Comparison of ENCODE assay signal across 11 cellular contexts in the genomic region with DNA sequence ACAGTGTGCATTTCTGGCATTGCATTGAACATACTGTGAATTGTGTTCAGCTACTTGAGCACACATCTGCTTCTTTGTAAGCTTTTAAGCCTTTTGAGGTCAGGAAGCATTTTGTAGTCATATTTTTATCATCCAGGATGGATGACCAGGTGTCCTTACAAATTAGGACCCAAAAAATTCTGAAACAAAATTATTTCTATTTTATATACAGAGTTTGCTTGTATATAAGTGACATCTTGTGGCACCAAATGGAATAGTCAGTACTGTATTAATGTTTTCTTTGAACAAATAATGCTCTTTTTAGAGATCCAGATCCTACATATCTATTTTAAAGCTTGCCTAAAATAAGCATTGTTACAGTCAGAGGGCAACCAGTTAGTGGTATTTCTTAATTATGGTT. TPM values are rescaled to one million over a fixed set of nuclear protein-coding genes. Genes with fewer than 3 reads are reported as not detected.
A peak's percentile ranks its signal among the peaks of the same experiment; 100 is the strongest.
DNase-seq lines count a peak whose midpoint lies in the region; ATAC-seq and TF ChIP-seq lines count a peak whose summit lies in the region.
"Had no signal": no experiment of that assay in that cellular context is flagged by ENCODE, and none has a peak within 500 bp of the region (broad histone marks: within the 10 kb centered on the region; RNA-seq: fewer than 3 reads in every experiment).

No MANE protein-coding gene starts in this region.

- ATAC-seq in GM21360 (IDR thresholded peaks at IDR 0.05; ENCODE audit: unreplicated experiment) (peak; percentile 42), SK-N-SH treated with all-trans-retinoic acid at 6 μM for 48 hours (peak; percentile 74), foreskin keratinocyte (no peak), HG03378 (IDR thresholded peaks at IDR 0.05; ENCODE audit: unreplicated experiment) (no peak)

- H3K27me3 ChIP-seq in foreskin keratinocyte = no peaks in the 10 kb centered on the region

- no peaks in the 10 kb centered on the region for H3K4me1 ChIP-seq in foreskin keratinocyte

- DNase-seq in AG09309 (ENCODE audit: low read depth) = no peak
- no peak for DNase-seq in foreskin keratinocyte
- no peak for DNase-seq in activated CD4-positive, alpha-beta T cell treated with anti-CD3 and anti-CD28 coated beads for 1 hour
- DNase-seq in stimulated activated CD4-positive, alpha-beta T cell treated with anti-CD3 and anti-CD28 coated beads, Interleukin-2, amount 100 ng/mL, for 48 hours = no peak
- no peak for DNase-seq in activated CD4-positive, alpha-beta T cell treated with anti-CD3 and anti-CD28 coated beads for 48 hours
- DNase-seq: NCI-H1048 had no signal

- TF ChIP-seq CTCF in AG09309 (IDR thresholded peaks at IDR 0.05; ENCODE audit: control insufficient read depth, insufficient read depth, low read depth, low read length, missing control alignments) = peak; percentile 13
- TF ChIP-seq CTCF in foreskin keratinocyte (conservative IDR thresholded peaks at IDR 0.05) = peak; percentile 51

- no peak overlapping the region for H3K4me3 ChIP-seq in AG09309 (ENCODE audit: control insufficient read depth, low read depth, low read length)

- H3K27ac ChIP-seq in foreskin keratinocyte = no peak overlapping the region

TF ChIP-seq in SK-N-SH treated with all-trans-retinoic acid at 6 μM for 48 hours, 23 proteins besides CTCF, POLR2A, EP300 and RAD21:
- no peak for TF ChIP-seq TOX (CRISPR knock-in tag; IDR thresholded peaks at IDR 0.05; ENCODE audit: borderline replicate concordance)
- TF ChIP-seq CSDC2 (CRISPR knock-in tag; IDR thresholded peaks at IDR 0.05) = no peak
- TF ChIP-seq RARB (CRISPR knock-in tag; IDR thresholded peaks at IDR 0.05) = no peak
- no peak for TF ChIP-seq PPARA (CRISPR knock-in tag; IDR thresholded peaks at IDR 0.05; ENCODE audit: borderline replicate concordance)
- TF ChIP-seq, protein P1, sequence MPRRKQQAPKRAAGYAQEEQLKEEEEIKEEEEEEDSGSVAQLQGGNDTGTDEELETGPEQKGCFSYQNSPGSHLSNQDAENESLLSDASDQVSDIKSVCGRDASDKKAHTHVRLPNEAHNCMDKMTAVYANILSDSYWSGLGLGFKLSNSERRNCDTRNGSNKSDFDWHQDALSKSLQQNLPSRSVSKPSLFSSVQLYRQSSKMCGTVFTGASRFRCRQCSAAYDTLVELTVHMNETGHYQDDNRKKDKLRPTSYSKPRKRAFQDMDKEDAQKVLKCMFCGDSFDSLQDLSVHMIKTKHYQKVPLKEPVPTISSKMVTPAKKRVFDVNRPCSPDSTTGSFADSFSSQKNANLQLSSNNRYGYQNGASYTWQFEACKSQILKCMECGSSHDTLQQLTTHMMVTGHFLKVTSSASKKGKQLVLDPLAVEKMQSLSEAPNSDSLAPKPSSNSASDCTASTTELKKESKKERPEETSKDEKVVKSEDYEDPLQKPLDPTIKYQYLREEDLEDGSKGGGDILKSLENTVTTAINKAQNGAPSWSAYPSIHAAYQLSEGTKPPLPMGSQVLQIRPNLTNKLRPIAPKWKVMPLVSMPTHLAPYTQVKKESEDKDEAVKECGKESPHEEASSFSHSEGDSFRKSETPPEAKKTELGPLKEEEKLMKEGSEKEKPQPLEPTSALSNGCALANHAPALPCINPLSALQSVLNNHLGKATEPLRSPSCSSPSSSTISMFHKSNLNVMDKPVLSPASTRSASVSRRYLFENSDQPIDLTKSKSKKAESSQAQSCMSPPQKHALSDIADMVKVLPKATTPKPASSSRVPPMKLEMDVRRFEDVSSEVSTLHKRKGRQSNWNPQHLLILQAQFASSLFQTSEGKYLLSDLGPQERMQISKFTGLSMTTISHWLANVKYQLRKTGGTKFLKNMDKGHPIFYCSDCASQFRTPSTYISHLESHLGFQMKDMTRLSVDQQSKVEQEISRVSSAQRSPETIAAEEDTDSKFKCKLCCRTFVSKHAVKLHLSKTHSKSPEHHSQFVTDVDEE (CRISPR knock-in tag; IDR thresholded peaks at IDR 0.05) = no peak
- no peak for TF ChIP-seq ZC3H10 (CRISPR knock-in tag; IDR thresholded peaks at IDR 0.05)
- TF ChIP-seq SNAI2 (CRISPR knock-in tag; IDR thresholded peaks at IDR 0.05) = no peak
- TF ChIP-seq ZFP3 (CRISPR knock-in tag; IDR thresholded peaks at IDR 0.05) = no peak
- TF ChIP-seq ZFP30 (CRISPR knock-in tag; IDR thresholded peaks at IDR 0.05) = no peak
- TF ChIP-seq, protein P2, sequence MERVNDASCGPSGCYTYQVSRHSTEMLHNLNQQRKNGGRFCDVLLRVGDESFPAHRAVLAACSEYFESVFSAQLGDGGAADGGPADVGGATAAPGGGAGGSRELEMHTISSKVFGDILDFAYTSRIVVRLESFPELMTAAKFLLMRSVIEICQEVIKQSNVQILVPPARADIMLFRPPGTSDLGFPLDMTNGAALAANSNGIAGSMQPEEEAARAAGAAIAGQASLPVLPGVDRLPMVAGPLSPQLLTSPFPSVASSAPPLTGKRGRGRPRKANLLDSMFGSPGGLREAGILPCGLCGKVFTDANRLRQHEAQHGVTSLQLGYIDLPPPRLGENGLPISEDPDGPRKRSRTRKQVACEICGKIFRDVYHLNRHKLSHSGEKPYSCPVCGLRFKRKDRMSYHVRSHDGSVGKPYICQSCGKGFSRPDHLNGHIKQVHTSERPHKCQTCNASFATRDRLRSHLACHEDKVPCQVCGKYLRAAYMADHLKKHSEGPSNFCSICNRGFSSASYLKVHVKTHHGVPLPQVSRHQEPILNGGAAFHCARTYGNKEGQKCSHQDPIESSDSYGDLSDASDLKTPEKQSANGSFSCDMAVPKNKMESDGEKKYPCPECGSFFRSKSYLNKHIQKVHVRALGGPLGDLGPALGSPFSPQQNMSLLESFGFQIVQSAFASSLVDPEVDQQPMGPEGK (CRISPR knock-in tag; IDR thresholded peaks at IDR 0.05; ENCODE audit: borderline replicate concordance) = no peak
- TF ChIP-seq ISL1 (CRISPR knock-in tag; IDR thresholded peaks at IDR 0.05) = no peak
- no peak for TF ChIP-seq ZNF70 (CRISPR knock-in tag; IDR thresholded peaks at IDR 0.05)
- no peak for TF ChIP-seq BACH2 (CRISPR knock-in tag; IDR thresholded peaks at IDR 0.05; ENCODE audit: borderline replicate concordance)
- TF ChIP-seq, protein P3, sequence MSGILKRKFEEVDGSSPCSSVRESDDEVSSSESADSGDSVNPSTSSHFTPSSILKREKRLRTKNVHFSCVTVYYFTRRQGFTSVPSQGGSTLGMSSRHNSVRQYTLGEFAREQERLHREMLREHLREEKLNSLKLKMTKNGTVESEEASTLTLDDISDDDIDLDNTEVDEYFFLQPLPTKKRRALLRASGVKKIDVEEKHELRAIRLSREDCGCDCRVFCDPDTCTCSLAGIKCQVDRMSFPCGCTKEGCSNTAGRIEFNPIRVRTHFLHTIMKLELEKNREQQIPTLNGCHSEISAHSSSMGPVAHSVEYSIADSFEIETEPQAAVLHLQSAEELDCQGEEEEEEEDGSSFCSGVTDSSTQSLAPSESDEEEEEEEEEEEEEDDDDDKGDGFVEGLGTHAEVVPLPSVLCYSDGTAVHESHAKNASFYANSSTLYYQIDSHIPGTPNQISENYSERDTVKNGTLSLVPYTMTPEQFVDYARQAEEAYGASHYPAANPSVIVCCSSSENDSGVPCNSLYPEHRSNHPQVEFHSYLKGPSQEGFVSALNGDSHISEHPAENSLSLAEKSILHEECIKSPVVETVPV (CRISPR knock-in tag; IDR thresholded peaks at IDR 0.05) = no peak
- no peak for TF ChIP-seq GLIS3 (CRISPR knock-in tag; IDR thresholded peaks at IDR 0.05)
- no peak for TF ChIP-seq ARNTL (CRISPR knock-in tag; IDR thresholded peaks at IDR 0.05; ENCODE audit: borderline replicate concordance, low read depth)
- TF ChIP-seq, protein P4, sequence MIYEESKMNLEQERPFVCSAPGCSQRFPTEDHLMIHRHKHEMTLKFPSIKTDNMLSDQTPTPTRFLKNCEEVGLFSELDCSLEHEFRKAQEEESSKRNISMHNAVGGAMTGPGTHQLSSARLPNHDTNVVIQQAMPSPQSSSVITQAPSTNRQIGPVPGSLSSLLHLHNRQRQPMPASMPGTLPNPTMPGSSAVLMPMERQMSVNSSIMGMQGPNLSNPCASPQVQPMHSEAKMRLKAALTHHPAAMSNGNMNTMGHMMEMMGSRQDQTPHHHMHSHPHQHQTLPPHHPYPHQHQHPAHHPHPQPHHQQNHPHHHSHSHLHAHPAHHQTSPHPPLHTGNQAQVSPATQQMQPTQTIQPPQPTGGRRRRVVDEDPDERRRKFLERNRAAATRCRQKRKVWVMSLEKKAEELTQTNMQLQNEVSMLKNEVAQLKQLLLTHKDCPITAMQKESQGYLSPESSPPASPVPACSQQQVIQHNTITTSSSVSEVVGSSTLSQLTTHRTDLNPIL (CRISPR knock-in tag; IDR thresholded peaks at IDR 0.05; ENCODE audit: low read depth) = no peak
- no peak for TF ChIP-seq TCF4 (CRISPR knock-in tag; IDR thresholded peaks at IDR 0.05; ENCODE audit: borderline replicate concordance)

RNA-seq across cellular contexts. Expression of a gene that starts 9.5 kb away (rescaled TPM):
- 50.0 and 56.4 TPM in 2 replicates for total RNA-seq in foreskin keratinocyte
- 27.0 and 29.2 TPM in 2 replicates for polyA plus RNA-seq in foreskin keratinocyte

RNA-seq across cellular contexts. Expression of a gene that starts 36.5 kb away (rescaled TPM):
- not detected in 2 replicates for total RNA-seq in foreskin keratinocyte
- polyA plus RNA-seq in foreskin keratinocyte = not detected in 2 replicates
- total RNA-seq: Daoy, omental fat pad had no signal

Comparison
In these comparisons a context has a peak if more than half of its experiments do, and no peak if none do; other contexts are left out.
1. ATAC-seq: peak in GM21360 (single experiment) and SK-N-SH treated with all-trans-retinoic acid at 6 μM for 48 hours (single experiment); none in foreskin keratinocyte (single experiment) and HG03378 (single experiment).